In the genomic region with DNA sequence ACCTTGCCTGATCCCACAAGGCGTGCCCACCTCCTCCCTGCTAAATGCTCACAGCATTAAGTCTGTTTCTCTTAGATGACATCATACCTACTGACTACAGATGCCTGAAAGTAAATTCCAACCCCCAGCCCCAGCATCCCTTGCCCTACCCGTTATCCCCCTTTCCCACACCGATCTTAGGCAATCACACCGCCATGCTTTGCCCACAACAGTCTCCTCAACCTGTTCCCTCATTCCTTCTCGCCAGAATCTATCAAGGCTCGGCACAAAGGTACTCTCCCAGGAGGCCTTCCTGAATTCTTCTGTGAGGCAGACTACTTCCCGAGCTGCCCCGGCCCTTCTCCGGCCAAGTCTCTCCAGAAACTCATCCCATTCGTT, we compare ENCODE assay signal across 8 cellular contexts. TPM values are rescaled to one million over a fixed set of nuclear protein-coding genes. Genes with fewer than 3 reads are reported as not detected.
DNase-seq lines count a peak whose midpoint lies in the region; ATAC-seq and TF ChIP-seq lines count a peak whose summit lies in the region.

No MANE protein-coding gene starts in this region.

- H3K4me1 ChIP-seq in RWPE2 (ENCODE audit: insufficient read depth, poor library complexity, severe bottlenecking) (peaks cover 17% of the 10 kb centered on the region), esophagus muscularis mucosa (peaks cover 37 to 40% (median 38%) of the 10 kb centered on the region in 4 donors)

- peaks cover 18% of the 10 kb centered on the region for H3K27me3 Mint-ChIP-seq in osteocyte (ENCODE audit: unreplicated experiment)

- no peak for TF ChIP-seq POLR2A in esophagus muscularis mucosa (IDR thresholded peaks at IDR 0.05; ENCODE audit: low read depth)

- H3K9me3 ChIP-seq in RWPE2 (ENCODE audit: severe bottlenecking), result no peaks in the 10 kb centered on the region
- H3K9me3 ChIP-seq in esophagus muscularis mucosa, result no peaks in the 10 kb centered on the region

- H3K27ac ChIP-seq in RWPE2 (ENCODE audit: poor library complexity, severe bottlenecking) (peak overlapping the region; percentile 59), esophagus muscularis mucosa (replicated peaks in 1 of 4) (peak overlapping the region; percentile 77 to 96 (median 94))

- H3K36me3 ChIP-seq in RWPE2 (ENCODE audit: low read depth) (peaks cover 40% of the 10 kb centered on the region), esophagus muscularis mucosa (peaks cover 0 to 25% (median 11%) of the 10 kb centered on the region in 4 donors)

- TF ChIP-seq CTCF in RWPE2 (IDR thresholded peaks at IDR 0.05; ENCODE audit: poor library complexity, severe bottlenecking) (no peak), esophagus muscularis mucosa (IDR thresholded peaks at IDR 0.05) (no peak), osteocyte (IDR thresholded peaks at IDR 0.05) (no peak)

- H3K36me3 Mint-ChIP-seq in osteocyte (ENCODE audit: unreplicated experiment), result peaks cover 24% of the 10 kb centered on the region

- no peaks in the 10 kb centered on the region for H3K9me3 Mint-ChIP-seq in osteocyte (ENCODE audit: unreplicated experiment)

- H3K27me3 ChIP-seq in RWPE2 (ENCODE audit: insufficient read depth, poor library complexity, severe bottlenecking) (peaks cover 3% of the 10 kb centered on the region), esophagus muscularis mucosa (no peaks in the 10 kb centered on the region)

- H3K27ac Mint-ChIP-seq in osteocyte (ENCODE audit: unreplicated experiment), result peak overlapping the region; percentile 95

- TF ChIP-seq EP300 in esophagus muscularis mucosa (IDR thresholded peaks at IDR 0.05), result no peak

- H3K4me3 ChIP-seq in RWPE2 (ENCODE audit: severe bottlenecking), result peak overlapping the region; percentile 96
- H3K4me3 ChIP-seq in esophagus muscularis mucosa, result peak overlapping the region; percentile 95 to 99 (median 98)

- 12% methylated on average over 10 of the region's 10 CpGs for WGBS in esophagus muscularis mucosa

- no peak; the same call in 2 of the 3 replicates for ATAC-seq in RWPE2 (ENCODE audit: low read depth)

- peak overlapping the region; percentile 96 for H3K4me3 Mint-ChIP-seq in osteocyte (ENCODE audit: unreplicated experiment)

- peaks cover 42% of the 10 kb centered on the region for H3K4me1 Mint-ChIP-seq in osteocyte (ENCODE audit: unreplicated experiment)

- intact Hi-C loops in esophagus muscularis mucosa (cut with DNase I), result loop anchor here (10.0 kb wide), 1 partner anchor 377 kb away; a partner anchor contains a TSS

- DNase-seq in NCI-H748 (lab: John Stamatoyannopoulos, UW; ENCODE audit: unreplicated experiment), result peak; percentile 44
- DNase-seq in NCI-H748 treated with DMSO at 0.1 percent for 48 hours (lab: John Stamatoyannopoulos, UW), result no peak
- no peak for DNase-seq in RWPE2 (ENCODE audit: low spot score)
- peak; percentile 66 for DNase-seq in esophagus muscularis mucosa (ENCODE audit: extremely low spot score)
- peak; percentile 83 for DNase-seq in osteocyte (ENCODE audit: extremely low spot score, unreplicated experiment)
- no peak for DNase-seq in germinal center (ENCODE audit: low spot score)
- DNase-seq in activated gamma-delta T cell treated with Interleukin-2 at 50 U/mL for 16 hours, result no peak
- no peak for DNase-seq in NCI-H524 treated with DMSO at 0.1 percent for 48 hours (lab: John Stamatoyannopoulos, UW)

RNA-seq across cellular contexts. Expression of a gene that starts 0.8 kb away (rescaled TPM):
- total RNA-seq in esophagus muscularis mucosa, result 100 to 1,000 TPM in 1 of 4 donors, 10 to 100 TPM in 3; 67.7 to 110 (median 89.6) TPM
- total RNA-seq in osteocyte, result 307 and 310 TPM in 2 replicates

Comparison
In these comparisons a context has a peak if more than half of its experiments do, and no peak if none do; other contexts are left out.
1. DNase-seq: peak in NCI-H748 (single experiment), esophagus muscularis mucosa (single experiment) and osteocyte (single experiment); none in NCI-H748 treated with DMSO at 0.1 percent for 48 hours (single experiment), RWPE2 (single experiment), germinal center (single experiment), activated gamma-delta T cell treated with Interleukin-2 at 50 U/mL for 16 hours (single experiment) and NCI-H524 treated with DMSO at 0.1 percent for 48 hours (single experiment).